In the genomic region with DNA sequence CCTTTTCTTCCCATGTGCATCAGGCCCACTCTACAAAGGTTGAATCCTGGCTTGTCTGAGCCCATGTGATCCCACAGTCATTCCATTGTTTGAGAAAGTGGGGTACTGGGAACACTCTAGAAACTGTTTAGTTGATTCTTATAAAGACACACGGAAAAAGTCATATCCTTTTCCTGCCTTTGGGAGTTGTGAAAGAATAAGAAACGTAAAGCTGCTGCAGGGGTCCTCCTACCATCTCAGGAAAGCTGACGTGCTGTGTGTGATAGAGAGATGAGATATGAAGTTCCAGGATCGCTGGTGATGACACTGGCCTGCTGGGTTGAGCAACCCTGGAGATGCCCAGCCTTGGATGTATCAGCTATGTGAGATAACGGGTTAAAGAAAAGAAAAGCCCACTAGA, we compare ENCODE assay signal across 17 cellular contexts. TPM values are rescaled to one million over a fixed set of nuclear protein-coding genes. Genes with fewer than 3 reads are reported as not detected.
DNase-seq lines count a peak whose midpoint lies in the region; ATAC-seq, FAIRE-seq and TF ChIP-seq lines count a peak whose summit lies in the region.
"Had no signal": no experiment of that assay in that cellular context is flagged by ENCODE, and none has a peak within 500 bp of the region (broad histone marks: within the 10 kb centered on the region; RNA-seq: fewer than 3 reads in every experiment).

No MANE protein-coding gene starts in this region.

- TF ChIP-seq CTCF in fibroblast of pulmonary artery (IDR thresholded peaks at IDR 0.05; ENCODE audit: low read length, missing control alignments) (no peak), gastrocnemius medialis (IDR thresholded peaks at IDR 0.05 in 4 of 5, conservative IDR thresholded peaks at IDR 0.05 in 1 of 5) (no peak), lower leg skin (IDR thresholded peaks at IDR 0.05) (no peak)

- H3K9me3 ChIP-seq in gastrocnemius medialis = no peaks in the 10 kb centered on the region

- no peak overlapping the region for H3K4me3 ChIP-seq in fibroblast of pulmonary artery (replicated peaks; ENCODE audit: low read depth, low read length)
- no peak overlapping the region for H3K4me3 ChIP-seq in gastrocnemius medialis
- H3K4me3 ChIP-seq in lower leg skin (ENCODE audit: low read depth, poor library complexity, severe bottlenecking) = no peak overlapping the region

- H3K27me3 ChIP-seq in gastrocnemius medialis = no peaks in the 10 kb centered on the region

- intact Hi-C loops in gastrocnemius medialis (cut with DNase I; ENCODE audit: low total_unique reads) (no loop called here), lower leg skin (cut with DNase I; ENCODE audit: low total_unique reads) (no loop called here)

- no peaks in the 10 kb centered on the region for H3K36me3 ChIP-seq in gastrocnemius medialis

- H3K4me1 ChIP-seq in gastrocnemius medialis = no peaks in the 10 kb centered on the region

- FAIRE-seq in GM19239 (lab: Jason Lieb, UNC) = peak; percentile 66
- FAIRE-seq in urothelium cell line (lab: Jason Lieb, UNC) = no peak
- FAIRE-seq: D721Med, HTR-8/SVneo had no signal

- peak; percentile 27 to 30 for ATAC-seq in gastrocnemius medialis
- ATAC-seq: CD8-positive, alpha-beta T cell had no signal

- no peak overlapping the region for H3K27ac ChIP-seq in gastrocnemius medialis

- no peak for TF ChIP-seq POLR2A in gastrocnemius medialis (IDR thresholded peaks at IDR 0.05)
- no peak for TF ChIP-seq POLR2A in lower leg skin (IDR thresholded peaks at IDR 0.05)

- no peak for DNase-seq in GM19239 (ENCODE audit: insufficient read length, low spot score)
- DNase-seq in amniotic epithelial cell (ENCODE audit: low read depth) = peak; percentile 58
- peak; percentile 7 for DNase-seq in fibroblast of pulmonary artery (ENCODE audit: low read depth)
- DNase-seq in gastrocnemius medialis = no peak
- no peak for DNase-seq in kidney glomerular epithelial cell (lab: John Stamatoyannopoulos, UW)
- no peak for DNase-seq in lower leg skin (ENCODE audit: low spot score in 2 of 2)
- DNase-seq in urothelium cell line (ENCODE audit: low spot score) = no peak
- DNase-seq: CD8-positive, alpha-beta T cell; COR-L47; DMS153; DMS79 treated with DMSO at 0.1 percent for 48 hours; EL; HCEC 1CT; HFFc6 had no signal

- 32 to 49% methylated on average over 5 of the region's 5 CpGs for WGBS in lower leg skin, 2 donors

- in situ Hi-C loops in gastrocnemius medialis (cut with MboI; ENCODE audit: low sequenced_read_pairs in 4 of 4) = no loop called here

RNA-seq across cellular contexts. Expression of a gene that starts 21.3 kb away (rescaled TPM):
- 10 to 100 TPM in 1 of 4 donors, under 1 TPM in 1, not detected in 2; 0.80 to 19.0 TPM for total RNA-seq in gastrocnemius medialis
- total RNA-seq in lower leg skin = 10 to 100 TPM in 1 of 4 donors, 1 to 10 TPM in 2, under 1 TPM in 1; 0.25 to 23.9 (median 2.7) TPM
- total RNA-seq: H4, HFFc6 had no signal

RNA-seq across cellular contexts. Expression of a gene that starts 38.2 kb away (rescaled TPM):
- total RNA-seq in gastrocnemius medialis (10 to 100 TPM in 3 of 4 donors, 1 to 10 TPM in 1; 7.5 to 25.2 (median 16.5) TPM), lower leg skin (10 to 100 TPM; 37.6 to 65.7 (median 58.6) TPM)
- total RNA-seq: HFFc6 had no signal

Comparison
In these comparisons a context has a peak if more than half of its experiments do, and no peak if none do; other contexts are left out.
1. DNase-seq: peak in amniotic epithelial cell (single experiment) and fibroblast of pulmonary artery (single experiment); none in GM19239 (single experiment), gastrocnemius medialis (0 of 2), kidney glomerular epithelial cell (single experiment), lower leg skin (0 of 2) and urothelium cell line (single experiment).